ENCODE assay signal across 8 cellular contexts in the genomic region with DNA sequence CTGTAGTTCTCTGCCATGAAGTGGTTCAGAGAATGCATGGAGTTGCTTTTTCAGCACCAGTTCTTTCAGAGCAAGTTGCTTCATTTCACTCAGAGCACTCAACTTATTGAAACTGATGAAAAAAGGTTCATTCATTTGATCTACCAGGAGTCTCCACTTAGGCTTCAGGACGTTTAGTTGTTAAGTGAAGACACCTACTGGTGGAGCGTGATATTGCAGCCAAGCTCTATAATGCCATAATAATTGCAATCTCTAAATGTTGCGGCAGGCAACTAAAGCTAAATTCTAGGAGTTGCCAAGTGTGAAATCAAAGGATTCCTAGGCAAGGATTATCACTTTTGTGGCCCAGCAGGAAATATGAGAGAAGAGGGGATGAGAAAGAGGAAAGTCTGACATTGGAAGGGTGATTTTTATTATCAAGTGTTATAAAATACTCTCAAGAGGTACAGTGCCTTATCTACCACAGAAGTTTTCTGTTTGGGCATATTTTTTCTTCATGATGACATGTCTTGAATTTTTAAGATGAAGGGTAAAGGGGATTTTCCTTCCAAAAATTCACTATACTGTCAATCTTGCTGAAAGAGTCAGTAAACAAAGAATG.
A peak's percentile ranks its signal among the peaks of the same experiment; 100 is the strongest.
DNase-seq lines count a peak whose midpoint lies in the region; FAIRE-seq and TF ChIP-seq lines count a peak whose summit lies in the region.

No MANE protein-coding gene starts in this region.

- POLR2A ChIA-PET in endothelial cell of umbilical vein (lab: Charles Lee) = no interaction called here

- TF ChIP-seq POLR2A in endothelial cell of umbilical vein (IDR thresholded peaks at IDR 0.05; ENCODE audit: low read depth, low read length) = no peak
- TF ChIP-seq POLR2A in thyroid gland (IDR thresholded peaks at IDR 0.05) = no peak

- H3K27ac ChIP-seq in OCI-LY3 (ENCODE audit: low read length) (no peak overlapping the region), endothelial cell of umbilical vein (ENCODE audit: insufficient read depth, low read depth, low read length) (no peak overlapping the region), thyroid gland (no peak overlapping the region)

- peak; percentile 12 for DNase-seq in stimulated activated CD4-positive, alpha-beta T cell treated with anti-CD3 and anti-CD28 coated beads, Interleukin-12 subunit alpha, Interleukin-12 subunit beta, amount 100 ng/mL, for 4 hours
- DNase-seq in stimulated activated CD4-positive, alpha-beta T cell treated with anti-CD3 and anti-CD28 coated beads, Interleukin-4, amount 100 ng/mL, for 4 hours = no peak
- DNase-seq in endothelial cell of umbilical vein (ENCODE audit: low read depth, low spot score) (peak; percentile 35), renal cortical epithelial cell (ENCODE audit: low read depth) (peak; percentile 31), thyroid gland (no peak), HuH-7 (ENCODE audit: low spot score) (no peak), posterior cingulate gyrus (no peak)

- CTCF ChIA-PET in endothelial cell of umbilical vein (lab: Charles Lee) = interaction anchor here (0.6 to 2.2 kb wide), 13 partner anchors 9 to 327 kb away, joined by 3 to 11 read pairs (median 4); no protein-coding TSS in a partner anchor

- no peak overlapping the region for H3K4me2 ChIP-seq in OCI-LY3 (ENCODE audit: low read length)
- H3K4me2 ChIP-seq in endothelial cell of umbilical vein (ENCODE audit: insufficient read depth, low read length) = no peak overlapping the region

- H3K4me3 ChIP-seq in OCI-LY3 (ENCODE audit: low read length) (no peak overlapping the region), endothelial cell of umbilical vein (replicated peaks in 1 of 3; ENCODE audit: insufficient read depth in 1 of 3, low read depth in 1 of 3, low read length in 3 of 3) (no peak overlapping the region), thyroid gland (replicated peaks in 1 of 3) (no peak overlapping the region)

- intact Hi-C loops in endothelial cell of umbilical vein (cut with micrococcal nuclease) = no loop called here
- intact Hi-C loops in thyroid gland (cut with DNase I) = no loop called here
- intact Hi-C loops in posterior cingulate gyrus (cut with DNase I) = no loop called here

- BruUV-seq in endothelial cell of umbilical vein (replicated peaks; lab: Mats Ljungman, UMichigan) = no TSS peak

- H3K9me1 ChIP-seq in endothelial cell of umbilical vein (replicated peaks; ENCODE audit: control insufficient read depth, extremely low read depth, insufficient read depth, low read length) = no peaks in the 10 kb centered on the region

- H4K20me1 ChIP-seq in OCI-LY3 (ENCODE audit: insufficient read depth, low read length) = no peaks in the 10 kb centered on the region
- H4K20me1 ChIP-seq in endothelial cell of umbilical vein (replicated peaks; ENCODE audit: control insufficient read depth, extremely low read depth, insufficient read depth, low read length) = no peaks in the 10 kb centered on the region

- H3K9ac ChIP-seq in OCI-LY3 (ENCODE audit: low read length) (no peak overlapping the region), endothelial cell of umbilical vein (replicated peaks; ENCODE audit: extremely low read depth, insufficient read depth, low read length) (no peak overlapping the region)

- no peaks in the 10 kb centered on the region for H3K9me3 ChIP-seq in OCI-LY3 (ENCODE audit: insufficient read depth, low read length)
- no peaks in the 10 kb centered on the region for H3K9me3 ChIP-seq in endothelial cell of umbilical vein (replicated peaks; ENCODE audit: control insufficient read depth, insufficient read depth, low read length)
- H3K9me3 ChIP-seq in thyroid gland = no peaks in the 10 kb centered on the region

- FAIRE-seq in endothelial cell of umbilical vein (lab: Jason Lieb, UNC) = peak; percentile 59

- H3K4me1 ChIP-seq in OCI-LY3 (ENCODE audit: low read length) = no peaks in the 10 kb centered on the region
- no peaks in the 10 kb centered on the region for H3K4me1 ChIP-seq in endothelial cell of umbilical vein (ENCODE audit: control insufficient read depth, extremely low read depth, insufficient read depth, low read length)
- no peaks in the 10 kb centered on the region for H3K4me1 ChIP-seq in thyroid gland

- no peaks in the 10 kb centered on the region for H3K36me3 ChIP-seq in OCI-LY3 (replicated peaks; ENCODE audit: low read depth, low read length)
- peaks cover 3 to 12% of the 10 kb centered on the region in 2 experiments for H3K36me3 ChIP-seq in endothelial cell of umbilical vein (ENCODE audit: control insufficient read depth in 2 of 2, extremely low read depth in 1 of 2, insufficient read depth in 2 of 2, low read length in 2 of 2)
- H3K36me3 ChIP-seq in thyroid gland = no peaks in the 10 kb centered on the region

- WGBS in thyroid gland, 2 donors = 52 to 55% methylated on average over 3 of the region's 3 CpGs

- H3K79me2 ChIP-seq in OCI-LY3 (ENCODE audit: low read length) (no peaks in the 10 kb centered on the region), endothelial cell of umbilical vein (ENCODE audit: control insufficient read depth, insufficient read depth, low read length) (no peaks in the 10 kb centered on the region)

- TF ChIP-seq CTCF in OCI-LY3 (IDR thresholded peaks at IDR 0.05; ENCODE audit: low read depth, low read length) (peak; percentile 74), endothelial cell of umbilical vein (IDR thresholded peaks at IDR 0.05; ENCODE audit: extremely low read depth in 1 of 2, insufficient read depth in 1 of 2, low read depth in 1 of 2, low read length in 2 of 2) (peak; percentile 30 to 46), thyroid gland (IDR thresholded peaks at IDR 0.05) (peak in 1 of 6 experiments; percentile 30)

- dilution Hi-C loops in endothelial cell of umbilical vein (cut with MboI; ENCODE audit: extremely low pct_ligation_motif_present, low sequenced_read_pairs) = no loop called here

- H3K27me3 ChIP-seq in OCI-LY3 (ENCODE audit: low read depth, low read length) (no peaks in the 10 kb centered on the region; the same call in 1 of the 2 replicates), endothelial cell of umbilical vein (ENCODE audit: control insufficient read depth in 2 of 2, insufficient read depth in 2 of 2, low read length in 2 of 2) (no peaks in the 10 kb centered on the region), thyroid gland (no peaks in the 10 kb centered on the region)

- H2AFZ ChIP-seq in OCI-LY3 (ENCODE audit: low read depth, low read length) (no peak overlapping the region), endothelial cell of umbilical vein (ENCODE audit: low read depth, low read length) (no peak overlapping the region)

TF ChIP-seq in endothelial cell of umbilical vein, 7 proteins besides CTCF, POLR2A, EP300 and RAD21:
- TF ChIP-seq MYC (IDR thresholded peaks at IDR 0.05; ENCODE audit: low read depth, low read length) (no peak), GATA2 (IDR thresholded peaks at IDR 0.05; ENCODE audit: insufficient read depth, insufficient read length, low read depth, low read length) (no peak)

Comparison
In these comparisons a context has a peak if more than half of its experiments do, and no peak if none do; other contexts are left out.
1. DNase-seq: peak in stimulated activated CD4-positive, alpha-beta T cell treated with anti-CD3 and anti-CD28 coated beads, Interleukin-12 subunit alpha, Interleukin-12 subunit beta, amount 100 ng/mL, for 4 hours (single experiment), endothelial cell of umbilical vein (single experiment) and renal cortical epithelial cell (single experiment); none in stimulated activated CD4-positive, alpha-beta T cell treated with anti-CD3 and anti-CD28 coated beads, Interleukin-4, amount 100 ng/mL, for 4 hours (0 of 2), thyroid gland (0 of 2), HuH-7 (single experiment) and posterior cingulate gyrus (0 of 10).